ENCODE assay signal across 1 cellular context in genomic region chr11:65329944-65330403, GRCh38.
TF ChIP-seq lines count a peak whose summit lies in the region.

No MANE protein-coding gene starts in this region.

TF ChIP-seq in H1, 55 proteins besides CTCF, POLR2A, EP300 and RAD21:
- 0 out of 4 replicates have a peak, but pooled peaks of 1 of the 2 experiments have one; percentile 17 for TF ChIP-seq SIN3A (conservative IDR thresholded peaks at IDR 0.05 in 1 of 2, IDR thresholded peaks at IDR 0.05 in 1 of 2; ENCODE audit: low read depth in 1 of 2, low read length in 2 of 2)
- 0 out of 2 replicates have a peak, but pooled peaks have one; percentile 44 for TF ChIP-seq MAX (IDR thresholded peaks at IDR 0.05)
- no peak for TF ChIP-seq TAF7 (optimal IDR thresholded peaks at IDR 0.05; ENCODE audit: borderline replicate concordance, low read depth, low read length)
- TF ChIP-seq YY1 (IDR thresholded peaks at IDR 0.05; ENCODE audit: low read depth, low read length) = peak; percentile 64; the same call in 1 of the 2 replicates
- 0 out of 2 replicates have a peak, but pooled peaks have one; percentile 18 for TF ChIP-seq E2F6 (IDR thresholded peaks at IDR 0.05)
- TF ChIP-seq GTF2F1 (IDR thresholded peaks at IDR 0.05; ENCODE audit: borderline replicate concordance, low read depth, low read length) = no peak
- TF ChIP-seq TEAD4 (IDR thresholded peaks at IDR 0.05; ENCODE audit: low read depth, low read length) = peak; percentile 50
